ENCODE assay signal across 8 cellular contexts in genomic region chr12:94650143-94651056, GRCh38. TPM values are rescaled to one million over a fixed set of nuclear protein-coding genes. Genes with fewer than 3 reads are reported as not detected.
A peak's percentile ranks its signal among the peaks of the same experiment; 100 is the strongest.
DNase-seq lines count a peak whose midpoint lies in the region; ATAC-seq, FAIRE-seq and TF ChIP-seq lines count a peak whose summit lies in the region.

Gene TMCC3, minus strand, starts transcription at chr12:94650557. Its CDS starts 127 bp downstream, at chr12:94650430.

- dilution Hi-C loops in keratinocyte (cut with MboI; ENCODE audit: extremely low pct_ligation_motif_present, low sequenced_read_pairs) = no loop called here

- H3K36me3 ChIP-seq in SJSA1 = no peaks in the 10 kb centered on the region
- H3K36me3 ChIP-seq in keratinocyte (ENCODE audit: control insufficient read depth in 2 of 2, extremely low read depth in 1 of 2, insufficient read depth in 2 of 2, low read length in 2 of 2) = no peaks in the 10 kb centered on the region
- H3K36me3 ChIP-seq in skeletal muscle tissue (ENCODE audit: control insufficient read depth in 3 of 3, insufficient read depth in 3 of 3, low read length in 3 of 3) = no peaks in the 10 kb centered on the region

- 0 out of 2 replicates have a peak, but pooled peaks cover 3% of the 10 kb centered on the region for H3K9me3 ChIP-seq in SJSA1 (replicated peaks)
- H3K9me3 ChIP-seq in keratinocyte (ENCODE audit: control insufficient read depth, low read depth, low read length) = no peaks in the 10 kb centered on the region
- no peaks in the 10 kb centered on the region for H3K9me3 ChIP-seq in skeletal muscle tissue (ENCODE audit: control insufficient read depth in 3 of 3, low read length in 3 of 3)

- peak within 1 kb of the TSS; percentile 12 for H3K27ac Mint-ChIP-seq in chondrocyte (ENCODE audit: unreplicated experiment)

- no peaks in the 10 kb centered on the region for H3K36me3 Mint-ChIP-seq in chondrocyte (ENCODE audit: low read depth)

- H3K27me3 Mint-ChIP-seq in chondrocyte (ENCODE audit: low read depth) = peaks cover 19% of the 10 kb centered on the region

- FAIRE-seq in keratinocyte (lab: Jason Lieb, UNC) = no peak

- peak within 1 kb of the TSS; percentile 54 for H3K4me3 ChIP-seq in SJSA1
- peak within 1 kb of the TSS; percentile 68 to 93 (median 91) for H3K4me3 ChIP-seq in keratinocyte (ENCODE audit: control insufficient read depth in 2 of 3, extremely low read depth in 1 of 3, insufficient read depth in 2 of 3, low read depth in 1 of 3, low read length in 3 of 3)
- peak within 1 kb of the TSS; percentile 75 to 85 (median 85) for H3K4me3 ChIP-seq in skeletal muscle tissue (ENCODE audit: low read length in 3 of 3)

- peaks cover 8% of the 10 kb centered on the region for H3K4me1 Mint-ChIP-seq in chondrocyte (ENCODE audit: low read depth)

- H3K9me1 ChIP-seq in keratinocyte (ENCODE audit: control insufficient read depth, extremely low read depth, insufficient read depth, low read length) = no peaks in the 10 kb centered on the region

- H3K27me3 ChIP-seq in SJSA1 (replicated peaks) (peaks cover 4% of the 10 kb centered on the region; the same call in 1 of the 2 replicates), keratinocyte (ENCODE audit: control insufficient read depth, extremely low read depth, insufficient read depth, low read length) (no peaks in the 10 kb centered on the region), skeletal muscle tissue (ENCODE audit: control insufficient read depth in 3 of 3, insufficient read depth in 3 of 3, low read length in 3 of 3) (no peaks in the 10 kb centered on the region)

- H3K9ac ChIP-seq in keratinocyte (ENCODE audit: control insufficient read depth, extremely low read depth, insufficient read depth, low read length) (peak within 1 kb of the TSS; percentile 97), skeletal muscle tissue (ENCODE audit: low read depth in 1 of 3, low read length in 3 of 3) (peak within 1 kb of the TSS; percentile 90 to 97 (median 96))

- H2AFZ ChIP-seq in keratinocyte (ENCODE audit: control insufficient read depth, low read length) = peak within 1 kb of the TSS; percentile 74

- H3K4me3 Mint-ChIP-seq in chondrocyte (ENCODE audit: unreplicated experiment) = peak within 1 kb of the TSS; percentile 80

- H3K27ac ChIP-seq in SJSA1 (no peak within 1 kb of the TSS), keratinocyte (ENCODE audit: control insufficient read depth, insufficient read depth, low read length) (peak within 1 kb of the TSS; percentile 93), skeletal muscle tissue (ENCODE audit: low read depth, low read length) (peak within 1 kb of the TSS; percentile 90)

- H3K79me2 ChIP-seq in keratinocyte (ENCODE audit: control insufficient read depth, insufficient read depth, low read length) = peaks cover 28% of the 10 kb centered on the region

- H4K20me1 ChIP-seq in keratinocyte (ENCODE audit: control insufficient read depth, extremely low read depth, insufficient read depth, low read length) = no peaks in the 10 kb centered on the region

- TF ChIP-seq CTCF in chondrocyte (IDR thresholded peaks at IDR 0.05) = peak; percentile 37
- TF ChIP-seq CTCF in keratinocyte (optimal IDR thresholded peaks at IDR 0.05 in 1 of 3, IDR thresholded peaks at IDR 0.05 in 1 of 3, conservative IDR thresholded peaks at IDR 0.05 in 1 of 3; ENCODE audit: extremely low read depth in 1 of 3, insufficient read depth in 2 of 3, low read length in 3 of 3) = no peak

- H3K4me2 ChIP-seq in keratinocyte (ENCODE audit: control insufficient read depth, extremely low read depth, insufficient read depth, low read depth, low read length) = peak within 1 kb of the TSS; percentile 83

- H3K4me1 ChIP-seq in SJSA1 (replicated peaks) (peaks cover 18% of the 10 kb centered on the region), keratinocyte (ENCODE audit: control insufficient read depth, extremely low read depth, insufficient read depth, low read length) (peaks cover 20% of the 10 kb centered on the region), skeletal muscle tissue (ENCODE audit: control insufficient read depth in 3 of 3, insufficient read depth in 3 of 3, low read length in 3 of 3) (peaks cover 20 to 27% (median 20%) of the 10 kb centered on the region in 3 donors)

- no peaks in the 10 kb centered on the region for H3K9me3 Mint-ChIP-seq in chondrocyte (ENCODE audit: low read depth)

- DNase-seq in AG20443 (ENCODE audit: low spot score) (peak; percentile 51), SJSA1 (ENCODE audit: low read depth in 1 of 2, low spot score in 2 of 2) (peak; percentile 32 to 46), chondrocyte (ENCODE audit: low spot score) (no peak), keratinocyte (ENCODE audit: low read depth, low spot score) (no peak), DMS114 treated with DMSO at 0.1 percent for 48 hours (lab: John Stamatoyannopoulos, UW; ENCODE audit: unreplicated experiment) (no peak)

- peak; percentile 41 for ATAC-seq in GM18519 (IDR thresholded peaks at IDR 0.05; ENCODE audit: low FRiP score, unreplicated experiment)
- peak; percentile 69 for ATAC-seq in HG03066 (IDR thresholded peaks at IDR 0.05; ENCODE audit: low read depth, unreplicated experiment)

RNA-seq across cellular contexts. Expression of gene TMCC3, which starts in this region (rescaled TPM):
- total RNA-seq in SJSA1 (2014; rRNA removed; shearing (Covaris generic)) = 0.81 and 1.9 TPM in 2 replicates
- total RNA-seq in chondrocyte (0.17 to 0.65 TPM (median 0.59 TPM) in 3 replicates), skeletal muscle tissue (16.7 TPM)
- 14.8 to 20.0 TPM (median 18.9 TPM) in 3 replicates for polyA plus RNA-seq in keratinocyte
- 18.4 TPM for polyA plus RNA-seq in keratinocyte (2011; ENCODE audit: low read depth)
- polyA plus RNA-seq in keratinocyte (2011; cell fraction: cytosol; rRNA removed) = 11.2 and 16.9 TPM in 2 replicates
- 18.9 and 20.8 TPM in 2 replicates for polyA plus RNA-seq in keratinocyte (2011; cell fraction: nucleus; rRNA removed)
- polyA plus RNA-seq in keratinocyte (2012; ENCODE audit: low replicate concordance) = 9.0 and 14.8 TPM in 2 replicates
- 13.6 to 31.9 TPM (median 21.9 TPM) in 3 replicates for polyA minus RNA-seq in keratinocyte
- polyA minus RNA-seq in keratinocyte (2011; cell fraction: cytosol; rRNA and poly(A)+ RNA removed) = 10.6 TPM
- 16.7 and 35.9 TPM in 2 replicates for polyA minus RNA-seq in keratinocyte (2011; cell fraction: nucleus; rRNA and poly(A)+ RNA removed)

Comparison
In these comparisons a context has a peak if more than half of its experiments do, and no peak if none do; other contexts are left out.
1. DNase-seq: peak in AG20443 (single experiment) and SJSA1 (2 of 2); none in chondrocyte (single experiment), keratinocyte (single experiment) and DMS114 treated with DMSO at 0.1 percent for 48 hours (single experiment).
2. Peak in every context shown above with its lines, with median percentiles within 50 percentile points of each other: H3K4me3 ChIP-seq.